In the genomic region with DNA sequence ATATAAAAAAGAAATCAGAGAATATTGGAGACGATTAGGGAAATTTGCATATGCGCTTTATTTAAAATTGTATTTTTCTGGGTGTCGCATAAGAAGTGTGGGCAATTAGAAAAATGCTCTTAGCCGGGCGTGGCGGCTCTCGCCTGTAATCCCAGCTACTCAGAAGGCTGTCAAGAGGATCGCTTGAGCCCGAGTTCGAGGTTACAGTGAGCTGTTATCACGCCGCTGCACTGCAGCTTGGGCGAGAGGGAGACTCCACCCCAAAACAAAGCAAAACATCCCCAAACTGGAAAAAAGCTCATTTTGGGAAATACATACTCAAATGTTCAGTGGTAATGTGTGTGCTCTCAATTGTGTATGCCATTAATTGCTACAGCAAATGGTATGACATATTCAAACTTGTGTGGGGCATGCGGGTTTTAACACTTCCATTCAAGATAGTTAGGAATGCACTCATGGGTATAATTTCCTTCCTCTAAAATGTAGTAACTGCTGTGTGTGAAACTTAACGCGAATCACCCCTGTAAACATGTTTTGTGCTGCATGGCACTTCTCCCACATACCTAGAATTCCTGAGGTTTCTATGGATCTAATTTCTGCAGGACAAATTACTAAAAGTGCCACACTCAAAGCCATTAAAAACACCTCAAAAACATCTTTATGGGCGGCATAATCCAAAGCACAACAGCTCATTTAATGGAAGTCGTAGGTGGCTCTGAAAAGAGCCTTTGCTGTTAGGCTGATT, we compare ENCODE assay signal across 8 cellular contexts. TPM values are rescaled to one million over a fixed set of nuclear protein-coding genes. Genes with fewer than 3 reads are reported as not detected.
DNase-seq lines count a peak whose midpoint lies in the region; ATAC-seq, FAIRE-seq and TF ChIP-seq lines count a peak whose summit lies in the region.

No MANE protein-coding gene starts in this region.

- WGBS in HepG2 (ENCODE audit: low lambda C conversion rate): under 1% methylated on average over 18 of the region's 18 CpGs
- WGBS in suprapubic skin: under 1% methylated on average over 18 of the region's 18 CpGs

- H3K27me3 ChIP-seq in HepG2 (ENCODE audit: control insufficient read depth in 1 of 2, insufficient read depth in 2 of 2, low read length in 2 of 2): no peaks in the 10 kb centered on the region
- no peaks in the 10 kb centered on the region for H3K27me3 ChIP-seq in suprapubic skin

- TF ChIP-seq EP300 in HepG2 (IDR thresholded peaks at IDR 0.05; ENCODE audit: low read depth in 2 of 2, low read length in 2 of 2): 0 out of 4 replicates have a peak, but pooled peaks of 1 of the 2 experiments have one; percentile 10
- no peak for TF ChIP-seq EP300 in HepG2 (CRISPR knock-in tag; IDR thresholded peaks at IDR 0.05; ENCODE audit: borderline replicate concordance)
- no peak for TF ChIP-seq EP300 in suprapubic skin (IDR thresholded peaks at IDR 0.05)

- no peak for FAIRE-seq in RCC 7860 (lab: Jason Lieb, UNC)
- peak; percentile 46 for FAIRE-seq in HepG2 (lab: Jason Lieb, UNC)

- CTCF ChIA-PET in HepG2 (lab: Yijun Ruan, JAX; ENCODE audit: low intra/inter-chr PET ratio, low total read pairs): no interaction called here

- H3K79me2 ChIP-seq in HepG2 (ENCODE audit: insufficient read depth, low read length): no peaks in the 10 kb centered on the region

- H3K4me1 ChIP-seq in HepG2 (ENCODE audit: insufficient read depth, low read length) (peaks cover 34% of the 10 kb centered on the region), suprapubic skin (peaks cover 29% of the 10 kb centered on the region)

- H3K4me2 ChIP-seq in HepG2 (ENCODE audit: low read depth, low read length): peak overlapping the region; percentile 95

- H3K9me3 ChIP-seq in HepG2 (ENCODE audit: low read length): no peaks in the 10 kb centered on the region
- no peaks in the 10 kb centered on the region for H3K9me3 ChIP-seq in suprapubic skin

- peak overlapping the region; percentile 85 for H3K9ac ChIP-seq in HepG2 (ENCODE audit: insufficient read depth, low read depth, low read length)

- H3K4me1 Mint-ChIP-seq in central memory CD8-positive, alpha-beta T cell: peaks cover 36% of the 10 kb centered on the region

- intact Hi-C loops in HepG2 (cut with micrococcal nuclease; ENCODE audit: unreplicated experiment): loop anchor here (1.0 to 2.0 kb wide), 3 partner anchors 11 to 166 kb away; a partner anchor contains a TSS

- H3K27ac Mint-ChIP-seq in central memory CD8-positive, alpha-beta T cell (ENCODE audit: low read depth): peak overlapping the region; percentile 85

- peak overlapping the region; percentile 93 for H3K27ac ChIP-seq in HepG2 (ENCODE audit: extremely low read length, insufficient read depth, low read length)
- peak overlapping the region; percentile 87 for H3K27ac ChIP-seq in suprapubic skin

- H3K4me3 ChIP-seq in GM12875 (ENCODE audit: low read depth, low read length) (peak overlapping the region; percentile 38), HepG2 (replicated peaks in 1 of 3; ENCODE audit: insufficient read depth in 1 of 3, low read depth in 2 of 3, low read length in 3 of 3) (peak overlapping the region; percentile 51 to 83 (median 82)), suprapubic skin (peak overlapping the region; percentile 61)

- TF ChIP-seq CTCF in GM12875 (IDR thresholded peaks at IDR 0.05; ENCODE audit: borderline replicate concordance, insufficient read depth, low read depth, low read length) (no peak), HepG2 (CRISPR knock-in tag; IDR thresholded peaks at IDR 0.05) (no peak), suprapubic skin (IDR thresholded peaks at IDR 0.05) (no peak)

- TF ChIP-seq RAD21 in HepG2 (CRISPR knock-in tag; IDR thresholded peaks at IDR 0.05): no peak

- no peaks in the 10 kb centered on the region for H3K27me3 Mint-ChIP-seq in central memory CD8-positive, alpha-beta T cell

- TF ChIP-seq POLR2A in HepG2 (IDR thresholded peaks at IDR 0.05; ENCODE audit: insufficient read depth in 1 of 2, low read depth in 2 of 2, low read length in 2 of 2): 0 out of 4 replicates have a peak, but pooled peaks of 1 of the 2 experiments have one; percentile 49
- TF ChIP-seq POLR2A in suprapubic skin (IDR thresholded peaks at IDR 0.05): no peak

- H4K20me1 ChIP-seq in HepG2 (ENCODE audit: insufficient read depth, low read length): no peaks in the 10 kb centered on the region

- no peak overlapping the region for H2AFZ ChIP-seq in HepG2 (ENCODE audit: low read length)

- in situ Hi-C loops in ACHN (cut with HindIII; ENCODE audit: low pct_ligation_motif_present, low pct_unique_long_range_greater_than_20kb, low sequenced_read_pairs) (no loop called here), HepG2 (cut with HindIII; ENCODE audit: extremely low pct_ligation_motif_present, low pct_unique_long_range_greater_than_20kb) (loop anchor here (10.0 kb wide), 1 partner anchor 1782 kb away; a partner anchor contains a TSS)

- DNase-seq in ACHN (peak; percentile 65), RCC 7860 (ENCODE audit: low spot score) (peak; percentile 58), HepG2 (ENCODE audit: low spot score) (no peak), suprapubic skin (ENCODE audit: low spot score in 2 of 2) (no peak)
- no peak for DNase-seq in central memory CD8-positive, alpha-beta T cell (ENCODE audit: low spot score in 2 of 2)

- H3K36me3 Mint-ChIP-seq in central memory CD8-positive, alpha-beta T cell (ENCODE audit: insufficient read depth): peaks cover 30% of the 10 kb centered on the region

- peak; percentile 16 for ATAC-seq in central memory CD8-positive, alpha-beta T cell (replicated peaks; ENCODE audit: extremely low read depth, poor library complexity, severe bottlenecking)
- ATAC-seq in HepG2: peak; percentile 22
- ATAC-seq in GM19035 (IDR thresholded peaks at IDR 0.05; ENCODE audit: unreplicated experiment): no peak
- no peak for ATAC-seq in GM21619 (IDR thresholded peaks at IDR 0.05; ENCODE audit: unreplicated experiment)

- H3K36me3 ChIP-seq in HepG2 (replicated peaks in 1 of 2; ENCODE audit: control insufficient read depth in 1 of 2, insufficient read depth in 2 of 2, low read length in 2 of 2) (no peaks in the 10 kb centered on the region), suprapubic skin (no peaks in the 10 kb centered on the region)

- no TSS peak for BruUV-seq in HepG2 (replicated peaks; lab: Mats Ljungman, UMichigan)

- H3K4me3 Mint-ChIP-seq in central memory CD8-positive, alpha-beta T cell: peak overlapping the region; percentile 84

- POLR2A ChIA-PET in HepG2 (lab: Yijun Ruan, JAX): interaction anchor here (0.9 to 12.3 kb wide), 19 partner anchors 10 to 1861 kb away, joined by 3 to 322 read pairs (median 12); a partner anchor contains a TSS

- H3K9me3 Mint-ChIP-seq in central memory CD8-positive, alpha-beta T cell: no peaks in the 10 kb centered on the region

TF ChIP-seq in HepG2, 621 proteins besides CTCF, POLR2A, EP300 and RAD21 (continues in another document):
- no peak for TF ChIP-seq ATF7 (IDR thresholded peaks at IDR 0.05)
- peak; percentile 15; the same call in 1 of the 2 replicates for TF ChIP-seq ATF7 (CRISPR knock-in tag; IDR thresholded peaks at IDR 0.05)
- TF ChIP-seq, protein P1, sequence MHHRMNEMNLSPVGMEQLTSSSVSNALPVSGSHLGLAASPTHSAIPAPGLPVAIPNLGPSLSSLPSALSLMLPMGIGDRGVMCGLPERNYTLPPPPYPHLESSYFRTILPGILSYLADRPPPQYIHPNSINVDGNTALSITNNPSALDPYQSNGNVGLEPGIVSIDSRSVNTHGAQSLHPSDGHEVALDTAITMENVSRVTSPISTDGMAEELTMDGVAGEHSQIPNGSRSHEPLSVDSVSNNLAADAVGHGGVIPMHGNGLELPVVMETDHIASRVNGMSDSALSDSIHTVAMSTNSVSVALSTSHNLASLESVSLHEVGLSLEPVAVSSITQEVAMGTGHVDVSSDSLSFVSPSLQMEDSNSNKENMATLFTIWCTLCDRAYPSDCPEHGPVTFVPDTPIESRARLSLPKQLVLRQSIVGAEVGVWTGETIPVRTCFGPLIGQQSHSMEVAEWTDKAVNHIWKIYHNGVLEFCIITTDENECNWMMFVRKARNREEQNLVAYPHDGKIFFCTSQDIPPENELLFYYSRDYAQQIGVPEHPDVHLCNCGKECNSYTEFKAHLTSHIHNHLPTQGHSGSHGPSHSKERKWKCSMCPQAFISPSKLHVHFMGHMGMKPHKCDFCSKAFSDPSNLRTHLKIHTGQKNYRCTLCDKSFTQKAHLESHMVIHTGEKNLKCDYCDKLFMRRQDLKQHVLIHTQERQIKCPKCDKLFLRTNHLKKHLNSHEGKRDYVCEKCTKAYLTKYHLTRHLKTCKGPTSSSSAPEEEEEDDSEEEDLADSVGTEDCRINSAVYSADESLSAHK (CRISPR knock-in tag; IDR thresholded peaks at IDR 0.05; ENCODE audit: borderline replicate concordance): no peak
- TF ChIP-seq ZIK1 (CRISPR knock-in tag; IDR thresholded peaks at IDR 0.05; ENCODE audit: borderline replicate concordance, low read depth): no peak
- TF ChIP-seq ATF1 (CRISPR knock-in tag; IDR thresholded peaks at IDR 0.05): peak; percentile 66

RNA-seq across cellular contexts. Expression of a gene that starts 54.7 kb away (rescaled TPM):
- total RNA-seq in HepG2 (2016; rRNA removed; fragmentation: Illumina TruSeq; extraction: Trizol) (1.9 and 3.7 TPM in 2 replicates), suprapubic skin (1 to 10 TPM; 2.1 to 4.2 (median 3.6) TPM)
- total RNA-seq in HepG2 (2016; cell fraction: cytosol; rRNA removed; fragmentation: Illumina TruSeq; extraction: Trizol; ENCODE audit: low read depth): 0.18 and 0.51 TPM in 2 replicates
- 1.9 and 4.9 TPM in 2 replicates for total RNA-seq in HepG2 (2016; cell fraction: insoluble cytoplasmic fraction; rRNA removed; fragmentation: Illumina TruSeq; extraction: Trizol)
- total RNA-seq in HepG2 (2016; cell fraction: membrane; rRNA removed; fragmentation: Illumina TruSeq; extraction: Trizol): 0.41 and 0.49 TPM in 2 replicates
- 3.5 and 4.2 TPM in 2 replicates for total RNA-seq in HepG2 (2016; cell fraction: nucleus; rRNA removed; fragmentation: Illumina TruSeq; extraction: Trizol)
- 5.7 and 6.3 TPM in 2 replicates for polyA plus RNA-seq in HepG2 (2011; rRNA removed)
- polyA plus RNA-seq in HepG2 (2011; cell fraction: cytosol; rRNA removed): 5.3 and 5.8 TPM in 2 replicates
- polyA plus RNA-seq in HepG2 (2011; cell fraction: nucleus; rRNA removed): 3.7 and 5.3 TPM in 2 replicates
- 2.4 and 3.5 TPM in 2 replicates for polyA plus RNA-seq in HepG2 (2012)
- 0.24 and 0.26 TPM in 2 replicates for polyA plus RNA-seq in HepG2 (2016; cell fraction: cytosol; fragmentation: Illumina TruSeq; extraction: Trizol; ENCODE audit: low read depth)
- polyA plus RNA-seq in HepG2 (2016; cell fraction: insoluble cytoplasmic fraction; fragmentation: Illumina TruSeq; extraction: Trizol; ENCODE audit: low read depth): 1.4 and 2.1 TPM in 2 replicates
- 0.29 and 0.86 TPM in 2 replicates for polyA plus RNA-seq in HepG2 (2016; cell fraction: membrane; fragmentation: Illumina TruSeq; extraction: Trizol; ENCODE audit: low read depth)
- polyA plus RNA-seq in HepG2 (2016; cell fraction: nucleus; fragmentation: Illumina TruSeq; extraction: Trizol; ENCODE audit: insufficient read depth, low read depth): 7.7 and 8.2 TPM in 2 replicates
- polyA minus RNA-seq in HepG2 (2011; rRNA and poly(A)+ RNA removed; ENCODE audit: low replicate concordance): 13.4 and 32.5 TPM in 2 replicates
- 2.2 and 5.5 TPM in 2 replicates for polyA minus RNA-seq in HepG2 (2011; cell fraction: cytosol; rRNA and poly(A)+ RNA removed)
- polyA minus RNA-seq in HepG2 (2011; cell fraction: nucleus; rRNA and poly(A)+ RNA removed): 3.3 and 4.0 TPM in 2 replicates

Comparison
In these comparisons a context has a peak if more than half of its experiments do, and no peak if none do; other contexts are left out.
1. DNase-seq: peak in ACHN (single experiment) and RCC 7860 (single experiment); none in central memory CD8-positive, alpha-beta T cell (0 of 2), HepG2 (single experiment) and suprapubic skin (0 of 2).
2. ATAC-seq: peak in central memory CD8-positive, alpha-beta T cell (single experiment) and HepG2 (single experiment); none in GM19035 (single experiment) and GM21619 (single experiment).
3. Peak in every context shown above with its lines, with median percentiles within 50 percentile points of each other: H3K4me3 ChIP-seq.